In the genomic region with DNA sequence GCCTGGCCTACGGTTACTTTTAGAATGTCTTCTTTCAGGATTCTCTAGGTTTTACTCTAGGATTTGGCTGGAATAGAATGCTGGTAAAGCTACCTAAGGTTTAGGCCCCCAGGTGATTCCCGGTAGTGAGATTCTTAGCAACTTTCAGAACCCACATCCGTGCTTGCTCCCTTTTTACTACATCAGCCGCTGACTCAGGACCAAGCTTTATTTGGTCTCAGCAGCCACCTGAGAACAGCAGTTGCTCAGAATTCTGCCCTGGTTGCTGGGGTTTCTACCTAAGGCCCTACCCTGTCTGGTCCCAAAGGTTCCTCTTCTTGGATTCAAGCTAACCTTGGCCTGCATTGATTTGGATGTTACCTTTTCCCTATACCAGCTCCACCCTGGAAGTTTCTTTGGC, we compare ENCODE assay signal across 10 cellular contexts. TPM values are rescaled to one million over a fixed set of nuclear protein-coding genes. Genes with fewer than 3 reads are reported as not detected.
A peak's percentile ranks its signal among the peaks of the same experiment; 100 is the strongest.
DNase-seq lines count a peak whose midpoint lies in the region; ATAC-seq and TF ChIP-seq lines count a peak whose summit lies in the region.
"Had no signal": no experiment of that assay in that cellular context is flagged by ENCODE, and none has a peak within 500 bp of the region (broad histone marks: within the 10 kb centered on the region; RNA-seq: fewer than 3 reads in every experiment).

No MANE protein-coding gene starts in this region.

- H3K36me3 Mint-ChIP-seq in activated CD4-positive, alpha-beta memory T cell treated with anti-CD3 and anti-CD28 coated beads, Interleukin-2, amount 10 ng/mL, durations not matched to agents 7 days and 5 days (ENCODE audit: low read depth), result peaks cover 14% of the 10 kb centered on the region
- no peaks in the 10 kb centered on the region for H3K36me3 Mint-ChIP-seq in WTC11

- CTCF ChIA-PET in activated CD4-positive, alpha-beta memory T cell treated with anti-CD3 and anti-CD28 coated beads, Interleukin-2, amount 10 ng/mL, durations not matched to agents 7 days and 5 days (lab: Charles Lee), result interaction anchor here (0.9 to 1.1 kb wide), 2 partner anchors 83 to 114 kb away, joined by 3 to 5 read pairs; no protein-coding TSS in a partner anchor
- CTCF ChIA-PET in WTC11 (lab: Charles Lee), result interaction anchor here (0.8 to 1.3 kb wide), 2 partner anchors 82 to 268 kb away, joined by 3 to 4 read pairs; a partner anchor contains a TSS

- H3K4me3 Mint-ChIP-seq in activated CD4-positive, alpha-beta memory T cell treated with anti-CD3 and anti-CD28 coated beads, Interleukin-2, amount 10 ng/mL, durations not matched to agents 7 days and 5 days, result no peak overlapping the region
- H3K4me3 Mint-ChIP-seq in WTC11, result no peak overlapping the region

- POLR2A ChIA-PET in activated CD4-positive, alpha-beta memory T cell treated with anti-CD3 and anti-CD28 coated beads, Interleukin-2, amount 10 ng/mL, durations not matched to agents 7 days and 5 days (lab: Charles Lee), result interaction anchor here (0.8 to 3.8 kb wide), 12 partner anchors 9 to 268 kb away, joined by 3 to 21 read pairs (median 4); a partner anchor contains a TSS
- POLR2A ChIA-PET in WTC11 (lab: Charles Lee), result no interaction called here

- peak; percentile 36 for DNase-seq in activated CD4-positive, alpha-beta memory T cell treated with anti-CD3 and anti-CD28 coated beads, Interleukin-2, amount 10 ng/mL, durations not matched to agents 7 days and 5 days
- DNase-seq in occipital lobe (lab: John Stamatoyannopoulos, UW) (no peak), WTC11 (ENCODE audit: low spot score) (no peak), NCI-H1694 treated with DMSO at 0.1 percent for 48 hours (lab: John Stamatoyannopoulos, UW) (no peak)
- DNase-seq: NCI-H446, sigmoid colon had no signal

- H3K27ac Mint-ChIP-seq in activated CD4-positive, alpha-beta memory T cell treated with anti-CD3 and anti-CD28 coated beads, Interleukin-2, amount 10 ng/mL, durations not matched to agents 7 days and 5 days, result peak overlapping the region; percentile 81
- H3K27ac Mint-ChIP-seq in WTC11, result no peak overlapping the region

- H3K9me3 Mint-ChIP-seq in activated CD4-positive, alpha-beta memory T cell treated with anti-CD3 and anti-CD28 coated beads, Interleukin-2, amount 10 ng/mL, durations not matched to agents 7 days and 5 days, result no peaks in the 10 kb centered on the region
- H3K9me3 Mint-ChIP-seq in WTC11, result no peaks in the 10 kb centered on the region

- no peak for TF ChIP-seq CTCF in WTC11 (IDR thresholded peaks at IDR 0.05)

- H3K4me1 Mint-ChIP-seq in activated CD4-positive, alpha-beta memory T cell treated with anti-CD3 and anti-CD28 coated beads, Interleukin-2, amount 10 ng/mL, durations not matched to agents 7 days and 5 days, result peaks cover 47% of the 10 kb centered on the region
- peaks cover 8% of the 10 kb centered on the region for H3K4me1 Mint-ChIP-seq in WTC11

- no peaks in the 10 kb centered on the region for H3K27me3 Mint-ChIP-seq in activated CD4-positive, alpha-beta memory T cell treated with anti-CD3 and anti-CD28 coated beads, Interleukin-2, amount 10 ng/mL, durations not matched to agents 7 days and 5 days
- no peaks in the 10 kb centered on the region for H3K27me3 Mint-ChIP-seq in WTC11 (ENCODE audit: low read depth)

- ATAC-seq in GM18508 (IDR thresholded peaks at IDR 0.05; ENCODE audit: insufficient read depth, unreplicated experiment), result peak; percentile 16
- ATAC-seq in GM21381 (IDR thresholded peaks at IDR 0.05; ENCODE audit: unreplicated experiment), result peak; percentile 31
- ATAC-seq in HG03045 (IDR thresholded peaks at IDR 0.05; ENCODE audit: unreplicated experiment), result peak; percentile 32
- ATAC-seq in HG03025 (IDR thresholded peaks at IDR 0.05; ENCODE audit: low FRiP score, unreplicated experiment), result no peak
- no peak for ATAC-seq in WTC11

TF ChIP-seq in WTC11, 78 proteins besides CTCF, POLR2A, EP300 and RAD21:
- TF ChIP-seq ESRRA (CRISPR knock-in tag; IDR thresholded peaks at IDR 0.05; ENCODE audit: borderline replicate concordance) (no peak), GRHL2 (CRISPR knock-in tag; IDR thresholded peaks at IDR 0.05; ENCODE audit: insufficient replicate concordance, severe bottlenecking) (no peak), TP53 (CRISPR knock-in tag; IDR thresholded peaks at IDR 0.05) (no peak), ZNF396 (CRISPR knock-in tag; IDR thresholded peaks at IDR 0.05; ENCODE audit: borderline replicate concordance) (no peak), TEAD1 (CRISPR knock-in tag; IDR thresholded peaks at IDR 0.05) (no peak), IRF2 (CRISPR knock-in tag; IDR thresholded peaks at IDR 0.05; ENCODE audit: borderline replicate concordance, low read depth) (no peak), CREM (CRISPR knock-in tag; IDR thresholded peaks at IDR 0.05) (no peak), RELA (CRISPR knock-in tag; IDR thresholded peaks at IDR 0.05; ENCODE audit: borderline replicate concordance) (no peak), MYBL2 (CRISPR knock-in tag; IDR thresholded peaks at IDR 0.05) (no peak), ZNF121 (CRISPR knock-in tag; IDR thresholded peaks at IDR 0.05) (no peak), ZNF416 (CRISPR knock-in tag; IDR thresholded peaks at IDR 0.05) (no peak), GTF2I (CRISPR knock-in tag; conservative IDR thresholded peaks at IDR 0.05) (no peak)
- TF ChIP-seq, protein P1, sequence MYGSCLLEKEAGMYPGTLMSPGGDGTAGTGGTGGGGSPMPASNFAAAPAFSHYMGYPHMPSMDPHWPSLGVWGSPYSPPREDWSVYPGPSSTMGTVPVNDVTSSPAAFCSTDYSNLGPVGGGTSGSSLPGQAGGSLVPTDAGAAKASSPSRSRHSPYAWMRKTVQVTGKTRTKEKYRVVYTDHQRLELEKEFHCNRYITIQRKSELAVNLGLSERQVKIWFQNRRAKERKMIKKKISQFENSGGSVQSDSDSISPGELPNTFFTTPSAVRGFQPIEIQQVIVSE (CRISPR knock-in tag; IDR thresholded peaks at IDR 0.05; ENCODE audit: borderline replicate concordance), result no peak
- TF ChIP-seq, protein P2, sequence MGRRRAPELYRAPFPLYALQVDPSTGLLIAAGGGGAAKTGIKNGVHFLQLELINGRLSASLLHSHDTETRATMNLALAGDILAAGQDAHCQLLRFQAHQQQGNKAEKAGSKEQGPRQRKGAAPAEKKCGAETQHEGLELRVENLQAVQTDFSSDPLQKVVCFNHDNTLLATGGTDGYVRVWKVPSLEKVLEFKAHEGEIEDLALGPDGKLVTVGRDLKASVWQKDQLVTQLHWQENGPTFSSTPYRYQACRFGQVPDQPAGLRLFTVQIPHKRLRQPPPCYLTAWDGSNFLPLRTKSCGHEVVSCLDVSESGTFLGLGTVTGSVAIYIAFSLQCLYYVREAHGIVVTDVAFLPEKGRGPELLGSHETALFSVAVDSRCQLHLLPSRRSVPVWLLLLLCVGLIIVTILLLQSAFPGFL (CRISPR knock-in tag; IDR thresholded peaks at IDR 0.05; ENCODE audit: borderline replicate concordance), result no peak
- TF ChIP-seq, protein P3, sequence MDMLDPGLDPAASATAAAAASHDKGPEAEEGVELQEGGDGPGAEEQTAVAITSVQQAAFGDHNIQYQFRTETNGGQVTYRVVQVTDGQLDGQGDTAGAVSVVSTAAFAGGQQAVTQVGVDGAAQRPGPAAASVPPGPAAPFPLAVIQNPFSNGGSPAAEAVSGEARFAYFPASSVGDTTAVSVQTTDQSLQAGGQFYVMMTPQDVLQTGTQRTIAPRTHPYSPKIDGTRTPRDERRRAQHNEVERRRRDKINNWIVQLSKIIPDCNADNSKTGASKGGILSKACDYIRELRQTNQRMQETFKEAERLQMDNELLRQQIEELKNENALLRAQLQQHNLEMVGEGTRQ (CRISPR knock-in tag; IDR thresholded peaks at IDR 0.05), result no peak
- TF ChIP-seq, protein P4, sequence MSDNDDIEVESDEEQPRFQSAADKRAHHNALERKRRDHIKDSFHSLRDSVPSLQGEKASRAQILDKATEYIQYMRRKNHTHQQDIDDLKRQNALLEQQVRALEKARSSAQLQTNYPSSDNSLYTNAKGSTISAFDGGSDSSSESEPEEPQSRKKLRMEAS (CRISPR knock-in tag; IDR thresholded peaks at IDR 0.05), result no peak
TF ChIP-seq in WTC11: peak in this region for 0.

RNA-seq across cellular contexts. Expression of a gene that starts 36.1 kb away (rescaled TPM):
- total RNA-seq in activated CD4-positive, alpha-beta memory T cell treated with anti-CD3 and anti-CD28 coated beads, Interleukin-2, amount 10 ng/mL, durations not matched to agents 7 days and 5 days, result 100 to 1,000 TPM; 288 to 295 TPM
- 95.1 TPM for total RNA-seq in occipital lobe
- 165 to 192 TPM (median 167 TPM) in 3 replicates for total RNA-seq in WTC11 (2021)

Comparison
In these comparisons a context has a peak if more than half of its experiments do, and no peak if none do; other contexts are left out.
1. ATAC-seq: peak in GM18508 (single experiment), GM21381 (single experiment) and HG03045 (single experiment); none in HG03025 (single experiment) and WTC11 (single experiment).